In genomic region chr9:120408680-120409258, GRCh38 we compare ENCODE assay signal across 21 cellular contexts.
"Had no signal": no experiment of that assay in that cellular context is flagged by ENCODE, and none has a peak within 500 bp of the region (broad histone marks: within the 10 kb centered on the region; RNA-seq: fewer than 3 reads in every experiment).

No MANE protein-coding gene starts in this region.

- H3K27ac Mint-ChIP-seq: dendritic cell treated with granulocyte-macrophage colony-stimulating factor and Interleukin-4, amounts not matched to agents 40 ng/mL and 50 ng/mL, for 4 days had no signal

- H3K27me3 Mint-ChIP-seq: dendritic cell treated with granulocyte-macrophage colony-stimulating factor and Interleukin-4, amounts not matched to agents 40 ng/mL and 50 ng/mL, for 4 days; effector memory CD8-positive, alpha-beta T cell; naive thymus-derived CD4-positive, alpha-beta T cell had no signal

- DNase-seq: effector memory CD8-positive, alpha-beta T cell; esophagus squamous epithelium; foreskin fibroblast; immature natural killer cell; kidney; left cardiac atrium; mammary epithelial cell; naive thymus-derived CD4-positive, alpha-beta T cell; nucleus accumbens; ovary; right cardiac atrium; stimulated activated CD4-positive, alpha-beta T cell treated with anti-CD3 and anti-CD28 coated beads, Interleukin-4, amount 100 ng/mL, for 1 hour; stimulated activated CD8-positive, alpha-beta memory T cell treated with anti-CD3 and anti-CD28 coated beads, Interleukin-4, amount 100 ng/mL, for 48 hours; stimulated activated naive CD8-positive, alpha-beta T cell treated with anti-CD3 and anti-CD28 coated beads, Interleukin-15, Interleukin-2, amounts not matched to agents 100 U/mL and 50 U/mL, for 24 hours; thyroid gland; uterus had no signal

- H3K4me1 Mint-ChIP-seq: immature natural killer cell had no signal

- H3K9me3 Mint-ChIP-seq: dendritic cell treated with granulocyte-macrophage colony-stimulating factor and Interleukin-4, amounts not matched to agents 40 ng/mL and 50 ng/mL, for 4 days; effector memory CD8-positive, alpha-beta T cell; immature natural killer cell; naive thymus-derived CD4-positive, alpha-beta T cell; stimulated activated effector memory CD8-positive, alpha-beta T cell treated with anti-CD3 and anti-CD28 coated beads, Interleukin-12 subunit alpha, Interleukin-12 subunit beta, amount 100 ng/mL, for 72 hours had no signal

- ATAC-seq: effector memory CD8-positive, alpha-beta T cell; gastroesophageal sphincter; left cardiac atrium; naive thymus-derived CD4-positive, alpha-beta T cell; right cardiac atrium; stimulated activated effector memory CD8-positive, alpha-beta T cell treated with anti-CD3 and anti-CD28 coated beads, Interleukin-12 subunit alpha, Interleukin-12 subunit beta, amount 100 ng/mL, for 72 hours; stimulated activated naive CD8-positive, alpha-beta T cell treated with anti-CD3 and anti-CD28 coated beads, Interleukin-15, Interleukin-2, amounts not matched to agents 100 U/mL and 50 U/mL, for 24 hours had no signal

- H3K27ac ChIP-seq: esophagus squamous epithelium, gastroesophageal sphincter, ovary, suprapubic skin, thyroid gland, upper lobe of left lung, uterus had no signal

- H3K4me3 Mint-ChIP-seq: dendritic cell treated with granulocyte-macrophage colony-stimulating factor and Interleukin-4, amounts not matched to agents 40 ng/mL and 50 ng/mL, for 4 days; effector memory CD8-positive, alpha-beta T cell; immature natural killer cell; naive thymus-derived CD4-positive, alpha-beta T cell; stimulated activated effector memory CD8-positive, alpha-beta T cell treated with anti-CD3 and anti-CD28 coated beads, Interleukin-12 subunit alpha, Interleukin-12 subunit beta, amount 100 ng/mL, for 72 hours had no signal
